In the genomic region with DNA sequence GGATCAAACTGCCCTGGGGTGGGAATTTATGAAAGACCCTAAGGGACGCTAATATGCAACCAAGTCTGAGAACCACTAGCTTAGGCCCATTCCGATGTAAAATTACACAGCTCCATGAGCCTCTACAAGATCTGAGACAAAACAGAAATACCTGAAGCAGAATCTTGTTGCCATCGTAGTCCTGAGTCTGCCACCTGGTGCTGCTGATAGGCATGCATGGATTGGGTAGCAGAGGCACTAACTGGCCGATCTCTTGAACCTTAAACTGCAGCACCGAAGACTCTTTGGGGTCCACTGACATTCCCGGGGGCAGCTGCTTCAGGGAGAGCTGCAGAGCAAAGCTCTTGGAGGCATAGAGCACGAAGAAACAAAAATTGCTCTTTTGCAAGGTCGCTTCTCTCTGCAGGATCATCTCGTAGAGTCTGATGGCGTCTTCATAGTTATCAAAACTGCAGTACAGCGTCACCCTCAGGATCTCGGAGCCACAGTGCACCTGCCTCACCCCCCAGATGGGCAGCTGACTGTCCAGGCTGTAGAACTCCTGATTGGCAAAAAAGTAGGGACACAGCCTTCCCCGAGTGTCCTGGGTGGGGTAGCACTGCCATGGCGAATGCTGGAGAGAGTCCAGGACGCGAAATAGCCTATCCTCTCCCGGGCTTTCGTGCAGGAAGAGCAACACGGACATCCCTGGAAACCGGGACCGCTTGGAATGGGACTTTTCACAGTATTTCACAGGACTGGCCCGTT, we compare ENCODE assay signal across 1 cellular context.
TF ChIP-seq lines count a peak whose summit lies in the region.

No MANE protein-coding gene starts in this region.

TF ChIP-seq in liver, 16 proteins besides CTCF, POLR2A, EP300 and RAD21 (continued from another document):
- TF ChIP-seq ZBTB33 (IDR thresholded peaks at IDR 0.05) (no peak), JUND (IDR thresholded peaks at IDR 0.05) (no peak), SP1 (IDR thresholded peaks at IDR 0.05) (no peak), FOXA2 (IDR thresholded peaks at IDR 0.05) (no peak), FOXA1 (IDR thresholded peaks at IDR 0.05) (no peak), NR2F2 (IDR thresholded peaks at IDR 0.05) (no peak), MAX (IDR thresholded peaks at IDR 0.05) (no peak), TAF1 (conservative IDR thresholded peaks at IDR 0.05) (no peak), HNF4A (conservative IDR thresholded peaks at IDR 0.05) (no peak), RXRA (IDR thresholded peaks at IDR 0.05) (no peak), YY1 (IDR thresholded peaks at IDR 0.05) (no peak), GABPA (IDR thresholded peaks at IDR 0.05 in 1 of 2, conservative IDR thresholded peaks at IDR 0.05 in 1 of 2) (no peak), HNF4G (IDR thresholded peaks at IDR 0.05) (no peak), EGR1 (IDR thresholded peaks at IDR 0.05; ENCODE audit: low read depth in 2 of 2) (no peak)
TF ChIP-seq in liver: peak in this region for 0.
